8 cellular contexts compared by ENCODE assay signal in genomic region chr19:9205506-9206113, GRCh38. TPM values are rescaled to one million over a fixed set of nuclear protein-coding genes. Genes with fewer than 3 reads are reported as not detected.
DNase-seq lines count a peak whose midpoint lies in the region; ATAC-seq, FAIRE-seq and TF ChIP-seq lines count a peak whose summit lies in the region.

No MANE protein-coding gene starts in this region.

- ATAC-seq in HG03135 (IDR thresholded peaks at IDR 0.05; ENCODE audit: unreplicated experiment), result no peak

- TF ChIP-seq POLR2A in breast epithelium (IDR thresholded peaks at IDR 0.05), result no peak

- H3K27me3 ChIP-seq in WERI-Rb-1 (ENCODE audit: insufficient read depth, low read depth, severe bottlenecking) (peaks cover 36% of the 10 kb centered on the region), breast epithelium (no peaks in the 10 kb centered on the region)

- intact Hi-C loops in breast epithelium (cut with DNase I; ENCODE audit: low total_unique reads) (no loop called here), kidney (cut with DNase I) (no loop called here)

- H3K9ac ChIP-seq in kidney (ENCODE audit: low read length in 2 of 2), result peak overlapping the region in 1 of 2 donors; percentile 24

- no peaks in the 10 kb centered on the region for H3K4me1 ChIP-seq in breast epithelium
- H3K4me1 ChIP-seq in kidney (ENCODE audit: control insufficient read depth in 1 of 2, insufficient read depth in 1 of 2, low read depth in 1 of 2, low read length in 2 of 2), result peaks cover 0 to 4% of the 10 kb centered on the region in 2 donors

- H3K36me3 ChIP-seq in WERI-Rb-1 (no peaks in the 10 kb centered on the region), breast epithelium (no peaks in the 10 kb centered on the region), kidney (ENCODE audit: control insufficient read depth in 1 of 2, insufficient read depth in 2 of 2, low read length in 2 of 2) (no peaks in the 10 kb centered on the region)

- H3K4me3 ChIP-seq in WERI-Rb-1 (ENCODE audit: low read depth, low read length), result no peak overlapping the region
- peak overlapping the region in 2 of 3 donors; percentile 43 to 58 for H3K4me3 ChIP-seq in breast epithelium
- H3K4me3 ChIP-seq in kidney (ENCODE audit: low read length in 2 of 2), result peak overlapping the region; percentile 63 to 64

- DNase-seq in DMS153 treated with DMSO at 0.1 percent for 48 hours (lab: John Stamatoyannopoulos, UW; ENCODE audit: unreplicated experiment), result peak; percentile 27
- DNase-seq in DMS153 (lab: John Stamatoyannopoulos, UW), result no peak
- peak; percentile 19 to 39 for DNase-seq in NCI-H1930 (lab: John Stamatoyannopoulos, UW)
- DNase-seq in WERI-Rb-1, result peak; percentile 71
- DNase-seq in breast epithelium (ENCODE audit: low spot score in 2 of 2), result peak in 1 of 2 donors; percentile 54
- peak; percentile 85 for DNase-seq in kidney
- peak; percentile 16 to 41 for DNase-seq in stimulated activated CD4-positive, alpha-beta T cell treated with anti-CD3 and anti-CD28 coated beads, Interleukin-15, amount 100 ng/mL, for 48 hours (ENCODE audit: low read depth in 2 of 2)

- H3K9me3 ChIP-seq in WERI-Rb-1 (ENCODE audit: severe bottlenecking), result no peaks in the 10 kb centered on the region
- no peaks in the 10 kb centered on the region for H3K9me3 ChIP-seq in breast epithelium
- no peaks in the 10 kb centered on the region for H3K9me3 ChIP-seq in kidney (ENCODE audit: control insufficient read depth in 1 of 2, low read length in 2 of 2)

- no peak for FAIRE-seq in kidney (lab: Jason Lieb, UNC)

- H3K27ac ChIP-seq in WERI-Rb-1, result no peak overlapping the region
- H3K27ac ChIP-seq in breast epithelium, result no peak overlapping the region
- H3K27ac ChIP-seq in kidney (ENCODE audit: low read depth in 2 of 2, low read length in 2 of 2), result no peak overlapping the region

- peak; percentile 84 for TF ChIP-seq CTCF in WERI-Rb-1 (IDR thresholded peaks at IDR 0.05; ENCODE audit: low read depth, low read length)
- peak; percentile 39 to 80 (median 76) for TF ChIP-seq CTCF in breast epithelium (IDR thresholded peaks at IDR 0.05)
- peak; percentile 68 for TF ChIP-seq CTCF in kidney (IDR thresholded peaks at IDR 0.05; ENCODE audit: borderline replicate concordance, extremely low read depth, insufficient read depth)

RNA-seq across cellular contexts. Expression of gene OR7D4, which starts 13.8 kb away (rescaled TPM):
- total RNA-seq in breast epithelium, result not detected
- total RNA-seq in kidney, result not detected
- not detected for polyA plus RNA-seq in kidney (ENCODE audit: insufficient read depth, low read depth, low replicate concordance)

RNA-seq across cellular contexts. Expression of gene OR7D2, which starts 26.8 kb away (rescaled TPM):
- total RNA-seq in breast epithelium, result under 1 TPM in 1 of 3 donors, not detected in 2; 0.16 TPM
- not detected for total RNA-seq in kidney
- polyA plus RNA-seq in kidney (ENCODE audit: insufficient read depth, low read depth, low replicate concordance), result not detected

RNA-seq across cellular contexts. Expression of gene OR7E24, which starts 45.1 kb away (rescaled TPM):
- total RNA-seq in breast epithelium (not detected), kidney (not detected)
- not detected for polyA plus RNA-seq in kidney (ENCODE audit: insufficient read depth, low read depth, low replicate concordance)
